22 cellular contexts compared by ENCODE assay signal in genomic region chr1:84170171-84170570, GRCh38.
"Had no signal": no experiment of that assay in that cellular context is flagged by ENCODE, and none has a peak within 500 bp of the region (broad histone marks: within the 10 kb centered on the region; RNA-seq: fewer than 3 reads in every experiment).

No MANE protein-coding gene starts in this region.

- H3K36me3 Mint-ChIP-seq: natural killer cell; stimulated activated memory B cell treated with anti-CD40 and anti-IgM and Interleukin-4, amounts not matched to agents 10 μg/mL and 1 μg/mL and 100 μg/mL, for 72 hours had no signal

- H3K4me3 Mint-ChIP-seq: endodermal cell; natural killer cell; stimulated activated memory B cell treated with anti-CD40 and anti-IgM and Interleukin-4, amounts not matched to agents 10 μg/mL and 1 μg/mL and 100 μg/mL, for 72 hours had no signal

- ATAC-seq: left cardiac atrium; left ventricle myocardium superior; mucosa of descending colon; natural killer cell; pancreas; psoas muscle; right lobe of liver; stimulated activated memory B cell treated with anti-CD40 and anti-IgM and Interleukin-4, amounts not matched to agents 10 μg/mL and 1 μg/mL and 100 μg/mL, for 72 hours had no signal

- H3K27ac Mint-ChIP-seq: endodermal cell; stimulated activated memory B cell treated with anti-CD40 and anti-IgM and Interleukin-4, amounts not matched to agents 10 μg/mL and 1 μg/mL and 100 μg/mL, for 72 hours had no signal

- H3K27me3 ChIP-seq: hepatocyte, pancreas, right lobe of liver, tibial artery, upper lobe of left lung, vagina had no signal

- H3K36me3 ChIP-seq: pancreas, right lobe of liver, tibial artery, upper lobe of left lung, vagina had no signal

- H3K27me3 Mint-ChIP-seq: stimulated activated memory B cell treated with anti-CD40 and anti-IgM and Interleukin-4, amounts not matched to agents 10 μg/mL and 1 μg/mL and 100 μg/mL, for 72 hours; stimulated activated naive CD8-positive, alpha-beta T cell treated with anti-CD3 and anti-CD28 coated beads, Interleukin-15, Interleukin-2, amounts not matched to agents 100 ng/mL and 50 ng/mL, for 24 hours had no signal

- H3K9me3 ChIP-seq: mucosa of descending colon, pancreas, psoas muscle, right lobe of liver, tibial artery, upper lobe of left lung, vagina had no signal

- H3K4me3 ChIP-seq: hepatocyte, lung, mucosa of descending colon, pancreas, psoas muscle, right lobe of liver, tibial artery, upper lobe of left lung, vagina had no signal

- H3K4me1 ChIP-seq: right lobe of liver had no signal

- DNase-seq: dermis blood vessel endothelial cell; endodermal cell; foreskin melanocyte; kidney; left cardiac atrium; left ventricle myocardium superior; mucosa of descending colon; natural killer cell; occipital lobe; pancreas; psoas muscle; retina; right lobe of liver; stimulated activated CD4-positive, alpha-beta T cell treated with anti-CD3 and anti-CD28 coated beads, Interleukin-4, amount 100 ng/mL, for 1 hour; stimulated activated CD8-positive, alpha-beta memory T cell treated with anti-CD3 and anti-CD28 coated beads, Interleukin-4, amount 100 ng/mL, for 48 hours; tibial artery; upper lobe of left lung had no signal

- H3K9me3 Mint-ChIP-seq: endodermal cell; natural killer cell; stimulated activated memory B cell treated with anti-CD40 and anti-IgM and Interleukin-4, amounts not matched to agents 10 μg/mL and 1 μg/mL and 100 μg/mL, for 72 hours; stimulated activated naive CD8-positive, alpha-beta T cell treated with anti-CD3 and anti-CD28 coated beads, Interleukin-15, Interleukin-2, amounts not matched to agents 100 ng/mL and 50 ng/mL, for 24 hours had no signal

- H3K27ac ChIP-seq: hepatocyte, pancreas, psoas muscle, right lobe of liver, tibial artery, upper lobe of left lung, vagina had no signal
